Comparison of ENCODE assay signal across 21 cellular contexts in the genomic region with DNA sequence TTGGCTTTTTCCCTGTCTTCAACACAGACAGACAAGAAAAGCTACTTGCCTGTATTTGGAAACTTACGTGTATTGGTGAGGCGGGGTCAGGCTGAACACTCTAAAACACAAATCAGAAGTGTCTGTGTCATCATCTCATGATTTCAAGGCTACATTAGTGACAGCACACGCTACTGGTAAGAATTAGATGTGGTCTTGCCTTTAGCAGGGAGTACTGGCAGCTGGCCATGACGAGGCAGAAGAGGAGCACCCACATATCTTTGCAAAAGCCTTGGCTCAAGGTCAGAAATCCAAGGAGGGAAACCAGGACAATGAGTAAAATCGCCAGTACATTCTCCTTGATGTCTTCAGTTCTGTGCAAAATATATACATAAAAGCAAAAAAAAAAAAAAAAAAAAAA.
"Had no signal": no experiment of that assay in that cellular context is flagged by ENCODE, and none has a peak within 500 bp of the region (broad histone marks: within the 10 kb centered on the region; RNA-seq: fewer than 3 reads in every experiment).

No MANE protein-coding gene starts in this region.

- H3K9me3 Mint-ChIP-seq: natural killer cell treated with Interleukin-12 subunit alpha and Interleukin-12 subunit beta and Interleukin-15 and Interleukin-18, amount 100 ng/mL, for 72 hours had no signal

- H3K4me3 ChIP-seq: coronary artery, esophagus muscularis mucosa, lower lobe of right lung, right lobe of liver, stomach, thoracic aorta, tibial nerve, upper lobe of left lung had no signal

- H2AFZ ChIP-seq: parathyroid adenoma had no signal

- ATAC-seq: left ventricle myocardium superior; lower lobe of right lung; natural killer cell treated with Interleukin-12 subunit alpha and Interleukin-12 subunit beta and Interleukin-15 and Interleukin-18, amount 100 ng/mL, for 72 hours; right lobe of liver; stimulated activated effector memory CD8-positive, alpha-beta T cell treated with anti-CD3 and anti-CD28 coated beads, Interleukin-12 subunit alpha, Interleukin-12 subunit beta, amount 100 ng/mL, for 72 hours had no signal

- H3K27me3 Mint-ChIP-seq: naive B cell; natural killer cell treated with Interleukin-12 subunit alpha and Interleukin-12 subunit beta and Interleukin-15 and Interleukin-18, amount 100 ng/mL, for 72 hours; progenitor cell of endocrine pancreas had no signal

- H3K4me1 ChIP-seq: esophagus muscularis mucosa, lower lobe of right lung, parathyroid adenoma, right lobe of liver, stomach, tibial nerve, upper lobe of left lung had no signal

- H3K36me3 Mint-ChIP-seq: natural killer cell treated with Interleukin-12 subunit alpha and Interleukin-12 subunit beta and Interleukin-15 and Interleukin-18, amount 100 ng/mL, for 72 hours had no signal

- DNase-seq: dermis blood vessel endothelial cell; effector memory CD4-positive, alpha-beta T cell; left ventricle myocardium superior; lower lobe of right lung; naive B cell; right lobe of liver; stimulated activated CD4-positive, alpha-beta T cell treated with anti-CD3 and anti-CD28 coated beads, Interleukin-2, amount 100 ng/mL, for 24 hours; stimulated activated CD4-positive, alpha-beta T cell treated with anti-CD3 and anti-CD28 coated beads, Interleukin-4, amount 100 ng/mL, for 24 hours; stimulated activated naive CD4-positive, alpha-beta T cell treated with Interleukin-2 at 50 U/mL for 16 hours; stomach; upper lobe of left lung had no signal

- H3K27me3 ChIP-seq: esophagus muscularis mucosa, neutrophil, right lobe of liver, stomach, tibial nerve, upper lobe of left lung had no signal

- H3K9ac ChIP-seq: parathyroid adenoma had no signal

- H3K4me3 Mint-ChIP-seq: naive B cell; natural killer cell treated with Interleukin-12 subunit alpha and Interleukin-12 subunit beta and Interleukin-15 and Interleukin-18, amount 100 ng/mL, for 72 hours; neural crest cell; stimulated activated effector memory CD8-positive, alpha-beta T cell treated with anti-CD3 and anti-CD28 coated beads, Interleukin-12 subunit alpha, Interleukin-12 subunit beta, amount 100 ng/mL, for 72 hours had no signal

- H3K27ac ChIP-seq: coronary artery, esophagus muscularis mucosa, lower lobe of right lung, neutrophil, parathyroid adenoma, right lobe of liver, stomach, thoracic aorta, tibial nerve, upper lobe of left lung had no signal

- H3K27ac Mint-ChIP-seq: naive B cell; natural killer cell treated with Interleukin-12 subunit alpha and Interleukin-12 subunit beta and Interleukin-15 and Interleukin-18, amount 100 ng/mL, for 72 hours; progenitor cell of endocrine pancreas; stimulated activated effector memory CD8-positive, alpha-beta T cell treated with anti-CD3 and anti-CD28 coated beads, Interleukin-12 subunit alpha, Interleukin-12 subunit beta, amount 100 ng/mL, for 72 hours had no signal

- H3K4me1 Mint-ChIP-seq: naive B cell; neural crest cell; stimulated activated effector memory CD8-positive, alpha-beta T cell treated with anti-CD3 and anti-CD28 coated beads, Interleukin-12 subunit alpha, Interleukin-12 subunit beta, amount 100 ng/mL, for 72 hours had no signal

- H3K79me2 ChIP-seq: parathyroid adenoma had no signal

- H3K36me3 ChIP-seq: lower lobe of right lung, neutrophil, right lobe of liver, upper lobe of left lung had no signal
